1 cellular context compared by ENCODE assay signal in genomic region chr20:18566892-18567738, GRCh38.
TF ChIP-seq lines count a peak whose summit lies in the region.

Gene SMIM26, plus strand, starts transcription at chr20:18567432. Its CDS starts 47 bp downstream, at chr20:18567479.

TF ChIP-seq in HepG2, 621 proteins besides CTCF, POLR2A, EP300 and RAD21 (continued from another document and continues in another):
- peak; percentile 98; the same call in 1 of the 2 replicates for TF ChIP-seq ZNF839 (CRISPR knock-in tag; IDR thresholded peaks at IDR 0.05; ENCODE audit: borderline replicate concordance)
- no peak for TF ChIP-seq ZBTB8A (CRISPR knock-in tag; IDR thresholded peaks at IDR 0.05; ENCODE audit: borderline replicate concordance, low read depth)
- peak; percentile 100 for TF ChIP-seq ZFY (CRISPR knock-in tag; IDR thresholded peaks at IDR 0.05)
- no peak for TF ChIP-seq SP140L (CRISPR knock-in tag; IDR thresholded peaks at IDR 0.05; ENCODE audit: borderline replicate concordance)
- TF ChIP-seq ZNF12 (CRISPR knock-in tag; IDR thresholded peaks at IDR 0.05): no peak; the same call in 1 of the 2 replicates
- TF ChIP-seq ZNF577 (CRISPR knock-in tag; IDR thresholded peaks at IDR 0.05; ENCODE audit: borderline replicate concordance, low read depth): no peak
- TF ChIP-seq RNF2 (conservative IDR thresholded peaks at IDR 0.05; ENCODE audit: low read depth): peak; percentile 75; the same call in 1 of the 2 replicates
- peak; percentile 99 for TF ChIP-seq ZNF225 (CRISPR knock-in tag; IDR thresholded peaks at IDR 0.05)
- TF ChIP-seq, protein P1, sequence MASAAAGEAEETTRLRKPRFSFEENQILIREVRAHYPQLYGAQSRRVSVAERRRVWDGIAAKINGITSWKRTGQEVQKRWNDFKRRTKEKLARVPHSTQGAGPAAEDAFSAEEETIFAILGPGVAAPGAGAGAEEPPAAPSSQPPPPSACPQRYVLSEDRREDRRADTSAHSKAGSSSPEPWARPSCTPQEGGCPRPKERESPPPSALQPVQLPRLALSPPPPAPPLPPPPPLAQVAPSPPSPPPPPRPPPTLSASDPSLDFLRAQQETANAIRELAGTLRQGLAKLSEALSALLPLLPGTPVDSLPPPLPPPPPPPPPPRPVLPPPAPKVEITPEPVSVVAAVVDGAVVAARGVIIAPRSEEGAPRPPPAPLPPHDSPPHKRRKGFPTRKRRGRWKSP (CRISPR knock-in tag; IDR thresholded peaks at IDR 0.05): peak; percentile 70
- peak; percentile 88; the same call in 1 of the 2 replicates for TF ChIP-seq TP53 (CRISPR knock-in tag; conservative IDR thresholded peaks at IDR 0.05)
- peak; percentile 88 for TF ChIP-seq HNRNPLL (IDR thresholded peaks at IDR 0.05; ENCODE audit: low read depth, low read length, poor library complexity, severe bottlenecking)
- TF ChIP-seq GATAD2A (CRISPR knock-in tag; IDR thresholded peaks at IDR 0.05): peak; percentile 69; the same call in 1 of the 2 replicates
- TF ChIP-seq ZNF160 (CRISPR knock-in tag; IDR thresholded peaks at IDR 0.05): peak; percentile 87; the same call in 1 of the 2 replicates
- TF ChIP-seq ZNF468 (CRISPR knock-in tag; IDR thresholded peaks at IDR 0.05): peak; percentile 49; the same call in 1 of the 2 replicates
- peak; percentile 33 for TF ChIP-seq JARID2 (CRISPR knock-in tag; IDR thresholded peaks at IDR 0.05; ENCODE audit: insufficient replicate concordance)
- TF ChIP-seq ZNF891 (CRISPR knock-in tag; IDR thresholded peaks at IDR 0.05): peak; percentile 99
- peak; percentile 85; the same call in 1 of the 2 replicates for TF ChIP-seq XBP1 (CRISPR knock-in tag; IDR thresholded peaks at IDR 0.05)
- peak; percentile 82 for TF ChIP-seq ZNF407 (CRISPR knock-in tag; IDR thresholded peaks at IDR 0.05; ENCODE audit: not compliant biosample characterization)
- TF ChIP-seq, protein P2, sequence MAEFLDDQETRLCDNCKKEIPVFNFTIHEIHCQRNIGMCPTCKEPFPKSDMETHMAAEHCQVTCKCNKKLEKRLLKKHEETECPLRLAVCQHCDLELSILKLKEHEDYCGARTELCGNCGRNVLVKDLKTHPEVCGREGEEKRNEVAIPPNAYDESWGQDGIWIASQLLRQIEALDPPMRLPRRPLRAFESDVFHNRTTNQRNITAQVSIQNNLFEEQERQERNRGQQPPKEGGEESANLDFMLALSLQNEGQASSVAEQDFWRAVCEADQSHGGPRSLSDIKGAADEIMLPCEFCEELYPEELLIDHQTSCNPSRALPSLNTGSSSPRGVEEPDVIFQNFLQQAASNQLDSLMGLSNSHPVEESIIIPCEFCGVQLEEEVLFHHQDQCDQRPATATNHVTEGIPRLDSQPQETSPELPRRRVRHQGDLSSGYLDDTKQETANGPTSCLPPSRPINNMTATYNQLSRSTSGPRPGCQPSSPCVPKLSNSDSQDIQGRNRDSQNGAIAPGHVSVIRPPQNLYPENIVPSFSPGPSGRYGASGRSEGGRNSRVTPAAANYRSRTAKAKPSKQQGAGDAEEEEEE (CRISPR knock-in tag; IDR thresholded peaks at IDR 0.05; ENCODE audit: borderline replicate concordance): no peak
- no peak for TF ChIP-seq ZNF75D (CRISPR knock-in tag; IDR thresholded peaks at IDR 0.05; ENCODE audit: borderline replicate concordance)
- peak; percentile 99 for TF ChIP-seq YEATS2 (CRISPR knock-in tag; IDR thresholded peaks at IDR 0.05; ENCODE audit: borderline replicate concordance)
- TF ChIP-seq RBM22 (optimal IDR thresholded peaks at IDR 0.05; ENCODE audit: low read length): peak; percentile 64
- peak; percentile 70; the same call in 1 of the 2 replicates for TF ChIP-seq ZBTB7B (CRISPR knock-in tag; IDR thresholded peaks at IDR 0.05)
- peak; percentile 76; the same call in 1 of the 2 replicates for TF ChIP-seq ZNF547 (CRISPR knock-in tag; IDR thresholded peaks at IDR 0.05)
- TF ChIP-seq AFF4 (CRISPR knock-in tag; IDR thresholded peaks at IDR 0.05): no peak
- no peak for TF ChIP-seq ZNF24 (IDR thresholded peaks at IDR 0.05)
- TF ChIP-seq HNRNPH1 (optimal IDR thresholded peaks at IDR 0.05; ENCODE audit: low read depth, low read length): peak; percentile 47
- peak; percentile 69; the same call in 1 of the 2 replicates for TF ChIP-seq ZNF180 (CRISPR knock-in tag; IDR thresholded peaks at IDR 0.05; ENCODE audit: borderline replicate concordance, low read depth)
- TF ChIP-seq ZNF512 (CRISPR knock-in tag; IDR thresholded peaks at IDR 0.05): no peak
- TF ChIP-seq, protein P3, sequence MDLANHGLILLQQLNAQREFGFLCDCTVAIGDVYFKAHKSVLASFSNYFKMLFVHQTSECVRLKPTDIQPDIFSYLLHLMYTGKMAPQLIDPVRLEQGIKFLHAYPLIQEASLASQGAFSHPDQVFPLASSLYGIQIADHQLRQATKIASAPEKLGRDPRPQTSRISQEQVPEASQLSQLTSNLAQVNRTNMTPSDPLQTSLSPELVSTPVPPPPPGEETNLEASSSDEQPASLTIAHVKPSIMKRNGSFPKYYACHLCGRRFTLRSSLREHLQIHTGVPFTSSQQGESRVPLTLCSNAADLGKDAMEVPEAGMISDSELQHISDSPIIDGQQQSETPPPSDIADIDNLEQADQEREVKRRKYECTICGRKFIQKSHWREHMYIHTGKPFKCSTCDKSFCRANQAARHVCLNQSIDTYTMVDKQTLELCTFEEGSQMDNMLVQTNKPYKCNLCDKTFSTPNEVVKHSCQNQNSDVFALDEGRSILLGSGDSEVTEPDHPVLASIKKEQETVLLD (CRISPR knock-in tag; IDR thresholded peaks at IDR 0.05; ENCODE audit: low read depth): peak; percentile 75; the same call in 1 of the 2 replicates
- 0 out of 4 replicates have a peak, but pooled peaks of 1 of the 2 experiments have one; percentile 8 for TF ChIP-seq MAFK (conservative IDR thresholded peaks at IDR 0.05 in 1 of 2, IDR thresholded peaks at IDR 0.05 in 1 of 2; ENCODE audit: low read length in 2 of 2)
- TF ChIP-seq SYNCRIP (IDR thresholded peaks at IDR 0.05; ENCODE audit: insufficient read depth, low read depth, low read length): no peak
- TF ChIP-seq POLR2AphosphoS2 (IDR thresholded peaks at IDR 0.05; ENCODE audit: low read depth, low read length): peak; percentile 76; the same call in 1 of the 2 replicates
- TF ChIP-seq, protein P4, sequence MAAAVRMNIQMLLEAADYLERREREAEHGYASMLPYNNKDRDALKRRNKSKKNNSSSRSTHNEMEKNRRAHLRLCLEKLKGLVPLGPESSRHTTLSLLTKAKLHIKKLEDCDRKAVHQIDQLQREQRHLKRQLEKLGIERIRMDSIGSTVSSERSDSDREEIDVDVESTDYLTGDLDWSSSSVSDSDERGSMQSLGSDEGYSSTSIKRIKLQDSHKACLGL (CRISPR knock-in tag; IDR thresholded peaks at IDR 0.05): peak; percentile 93
- TF ChIP-seq, protein P5, sequence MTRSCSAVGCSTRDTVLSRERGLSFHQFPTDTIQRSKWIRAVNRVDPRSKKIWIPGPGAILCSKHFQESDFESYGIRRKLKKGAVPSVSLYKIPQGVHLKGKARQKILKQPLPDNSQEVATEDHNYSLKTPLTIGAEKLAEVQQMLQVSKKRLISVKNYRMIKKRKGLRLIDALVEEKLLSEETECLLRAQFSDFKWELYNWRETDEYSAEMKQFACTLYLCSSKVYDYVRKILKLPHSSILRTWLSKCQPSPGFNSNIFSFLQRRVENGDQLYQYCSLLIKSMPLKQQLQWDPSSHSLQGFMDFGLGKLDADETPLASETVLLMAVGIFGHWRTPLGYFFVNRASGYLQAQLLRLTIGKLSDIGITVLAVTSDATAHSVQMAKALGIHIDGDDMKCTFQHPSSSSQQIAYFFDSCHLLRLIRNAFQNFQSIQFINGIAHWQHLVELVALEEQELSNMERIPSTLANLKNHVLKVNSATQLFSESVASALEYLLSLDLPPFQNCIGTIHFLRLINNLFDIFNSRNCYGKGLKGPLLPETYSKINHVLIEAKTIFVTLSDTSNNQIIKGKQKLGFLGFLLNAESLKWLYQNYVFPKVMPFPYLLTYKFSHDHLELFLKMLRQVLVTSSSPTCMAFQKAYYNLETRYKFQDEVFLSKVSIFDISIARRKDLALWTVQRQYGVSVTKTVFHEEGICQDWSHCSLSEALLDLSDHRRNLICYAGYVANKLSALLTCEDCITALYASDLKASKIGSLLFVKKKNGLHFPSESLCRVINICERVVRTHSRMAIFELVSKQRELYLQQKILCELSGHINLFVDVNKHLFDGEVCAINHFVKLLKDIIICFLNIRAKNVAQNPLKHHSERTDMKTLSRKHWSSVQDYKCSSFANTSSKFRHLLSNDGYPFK (CRISPR knock-in tag; IDR thresholded peaks at IDR 0.05; ENCODE audit: borderline replicate concordance): peak; percentile 98
- TF ChIP-seq MAFF (IDR thresholded peaks at IDR 0.05; ENCODE audit: low read depth, low read length): no peak
- peak; percentile 87 for TF ChIP-seq ZNF816 (CRISPR knock-in tag; IDR thresholded peaks at IDR 0.05; ENCODE audit: borderline replicate concordance)
